In genomic region chrX:106415276-106415895, GRCh38 we compare ENCODE assay signal across 8 cellular contexts.
DNase-seq lines count a peak whose midpoint lies in the region; ATAC-seq and TF ChIP-seq lines count a peak whose summit lies in the region.

No MANE protein-coding gene starts in this region.

- no peak overlapping the region for H2AFZ ChIP-seq in SU-DHL-6 (ENCODE audit: low read depth, low read length, severe bottlenecking)

- intact Hi-C loops in Right ventricle myocardium inferior (cut with DNase I) = no loop called here

- H4K20me1 ChIP-seq in SU-DHL-6 (ENCODE audit: low read depth, low read length) = no peaks in the 10 kb centered on the region

- no peaks in the 10 kb centered on the region for H3K27me3 ChIP-seq in SU-DHL-6 (ENCODE audit: low read length)

- no peak overlapping the region for H3K9ac ChIP-seq in SU-DHL-6 (ENCODE audit: low read length)

- H3F3A ChIP-seq in SU-DHL-6 (ENCODE audit: insufficient read depth) = no peaks in the 10 kb centered on the region

- no peak overlapping the region for H3K4me2 ChIP-seq in SU-DHL-6 (ENCODE audit: low read depth, low read length, poor library complexity, severe bottlenecking)

- H3K36me3 ChIP-seq in SU-DHL-6 (ENCODE audit: low read length) = no peaks in the 10 kb centered on the region

- no peaks in the 10 kb centered on the region for H3K9me3 ChIP-seq in SU-DHL-6 (ENCODE audit: insufficient read depth, low read length)

- DNase-seq in NCI-H2171 treated with DMSO at 0.1 percent for 48 hours (lab: John Stamatoyannopoulos, UW) = peak; percentile 1
- DNase-seq in NCI-H2171 (lab: John Stamatoyannopoulos, UW) = no peak
- peak; percentile 5 for DNase-seq in HT1080 (ENCODE audit: low read depth)
- DNase-seq in iPS-NIHi11 (ENCODE audit: low spot score) = peak; percentile 14
- no peak for DNase-seq in cortex of kidney (lab: John Stamatoyannopoulos, UW)
- DNase-seq in Right ventricle myocardium inferior (ENCODE audit: missing footprints) = no peak

- no peak overlapping the region for H3K4me3 ChIP-seq in SU-DHL-6 (ENCODE audit: insufficient read depth, low read length, poor library complexity, severe bottlenecking)

- TF ChIP-seq CTCF in SU-DHL-6 (IDR thresholded peaks at IDR 0.05; ENCODE audit: insufficient read depth, low read length, poor library complexity, severe bottlenecking) = peak; percentile 35

- ATAC-seq in GM21360 (IDR thresholded peaks at IDR 0.05; ENCODE audit: unreplicated experiment) (peak; percentile 94), Right ventricle myocardium inferior (no peak)

- no peaks in the 10 kb centered on the region for H3K9me2 ChIP-seq in SU-DHL-6 (replicated peaks; ENCODE audit: insufficient read depth, low read length)

- no peak overlapping the region for H3K27ac ChIP-seq in SU-DHL-6 (ENCODE audit: low read depth, low read length)

- H3K79me2 ChIP-seq in SU-DHL-6 (ENCODE audit: insufficient read depth, low read length) = no peaks in the 10 kb centered on the region

Comparison
In these comparisons a context has a peak if more than half of its experiments do, and no peak if none do; other contexts are left out.
1. DNase-seq: peak in NCI-H2171 treated with DMSO at 0.1 percent for 48 hours (single experiment), HT1080 (single experiment) and iPS-NIHi11 (single experiment); none in NCI-H2171 (single experiment), cortex of kidney (single experiment) and Right ventricle myocardium inferior (single experiment).